ENCODE assay signal across 31 cellular contexts in the genomic region with DNA sequence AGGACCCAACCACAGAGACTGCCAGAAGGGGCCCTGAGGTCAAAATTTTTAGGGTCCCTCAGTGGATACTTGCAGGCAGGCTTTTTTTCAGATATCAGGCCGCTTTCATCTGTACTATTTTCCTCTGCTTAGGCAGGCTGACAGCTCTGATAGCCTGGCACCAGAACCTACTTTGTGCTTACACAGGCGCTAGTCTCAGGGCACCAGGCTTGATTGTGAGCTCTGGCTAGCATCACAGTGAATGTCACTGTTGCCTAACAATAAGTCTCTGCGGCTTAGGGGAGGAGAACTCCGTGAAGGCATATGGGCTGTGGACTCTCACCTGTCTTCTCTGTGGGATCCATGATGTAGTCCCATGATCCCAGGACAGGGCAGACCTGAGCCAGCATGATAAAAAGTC.
DNase-seq lines count a peak whose midpoint lies in the region; ATAC-seq and TF ChIP-seq lines count a peak whose summit lies in the region.
"Had no signal": no experiment of that assay in that cellular context is flagged by ENCODE, and none has a peak within 500 bp of the region (broad histone marks: within the 10 kb centered on the region; RNA-seq: fewer than 3 reads in every experiment).

No MANE protein-coding gene starts in this region.

- no peaks in the 10 kb centered on the region for H3K9me3 ChIP-seq in right cardiac atrium (ENCODE audit: control insufficient read depth, low read length)
- no peaks in the 10 kb centered on the region for H3K9me3 ChIP-seq in left ventricle myocardium inferior (replicated peaks)
- H3K9me3 ChIP-seq: A549; BE2C; BLaER1; BLaER1 treated with 17β-estradiol and CSF1 and Interleukin-3, amounts not matched to agents 10 nM and 100 nM; Caco-2 had no signal

- peak; percentile 54 for ATAC-seq in Right ventricle myocardium inferior
- ATAC-seq in right cardiac atrium, result no peak
- ATAC-seq in Right ventricle myocardium superior (ENCODE audit: poor library complexity), result peak; percentile 68
- ATAC-seq in left cardiac atrium, result no peak
- peak; percentile 40 for ATAC-seq in left ventricle myocardium superior
- ATAC-seq: A549; CD8-positive, alpha-beta T cell had no signal

- TF ChIP-seq CTCF in left ventricle myocardium inferior (IDR thresholded peaks at IDR 0.05; ENCODE audit: borderline replicate concordance), result no peak

- H3K4me3 ChIP-seq in right cardiac atrium (ENCODE audit: low read length) (no peak overlapping the region), left ventricle myocardium inferior (no peak overlapping the region)
- H3K4me3 ChIP-seq: A549; BLaER1; BLaER1 treated with 17β-estradiol and CSF1 and Interleukin-3, amounts not matched to agents 10 nM and 100 nM had no signal

- H3K27ac ChIP-seq in right cardiac atrium (ENCODE audit: low read length) (no peak overlapping the region), left ventricle myocardium inferior (replicated peaks) (no peak overlapping the region)
- H3K27ac ChIP-seq: 22Rv1; A549; BLaER1; BLaER1 treated with 17β-estradiol and CSF1 and Interleukin-3, amounts not matched to agents 10 nM and 100 nM; C4-2B had no signal

- intact Hi-C loops in Right ventricle myocardium inferior (cut with DNase I), result no loop called here
- intact Hi-C loops in right cardiac atrium (cut with DNase I), result no loop called here
- intact Hi-C loops in Right ventricle myocardium superior (cut with DNase I), result no loop called here
- intact Hi-C loops in left cardiac atrium (cut with DNase I), result no loop called here
- intact Hi-C loops in left ventricle myocardium superior (cut with micrococcal nuclease), result no loop called here
- intact Hi-C loops in left ventricle myocardium inferior (cut with micrococcal nuclease), result no loop called here

- H3K4me1 ChIP-seq in right cardiac atrium (ENCODE audit: control insufficient read depth, insufficient read depth, low read length) (no peaks in the 10 kb centered on the region), left ventricle myocardium inferior (no peaks in the 10 kb centered on the region)
- H3K4me1 ChIP-seq: A549; BE2C; BLaER1; BLaER1 treated with 17β-estradiol and CSF1 and Interleukin-3, amounts not matched to agents 10 nM and 100 nM; Caco-2 had no signal

- H3K36me3 ChIP-seq in left ventricle myocardium inferior, result no peaks in the 10 kb centered on the region
- H3K36me3 ChIP-seq: BE2C; BLaER1; BLaER1 treated with 17β-estradiol and CSF1 and Interleukin-3, amounts not matched to agents 10 nM and 100 nM had no signal

- 61% methylated on average over 4 of the region's 4 CpGs for WGBS in right cardiac atrium

- DNase-seq in Right ventricle myocardium inferior (ENCODE audit: missing footprints) (no peak), right cardiac atrium (no peak), Right ventricle myocardium superior (no peak), left cardiac atrium (no peak), left ventricle myocardium superior (no peak), left ventricle myocardium inferior (no peak)
- DNase-seq: 8988T; ACHN; AML-193; BE2C; C1 segment of cervical spinal cord; Caco-2; Calu3; CD4-positive, alpha-beta memory T cell; CD4-positive, alpha-beta T cell; CD4-positive, CD25-positive, alpha-beta regulatory T cell; CD8-positive, alpha-beta memory T cell; CD8-positive, alpha-beta T cell; COR-L47; DMS 273 treated with DMSO at 0.1 percent for 48 hours; DMS153; DMS53; DMS79; DMS79 treated with DMSO at 0.1 percent for 48 hours; DND-41; EL had no signal

- H3K27me3 ChIP-seq in right cardiac atrium (ENCODE audit: control insufficient read depth, insufficient read depth), result no peaks in the 10 kb centered on the region
- H3K27me3 ChIP-seq in left ventricle myocardium inferior (ENCODE audit: low read depth), result no peaks in the 10 kb centered on the region
- H3K27me3 ChIP-seq: BE2C; BLaER1; BLaER1 treated with 17β-estradiol and CSF1 and Interleukin-3, amounts not matched to agents 10 nM and 100 nM had no signal

Comparison
In these comparisons a context has a peak if more than half of its experiments do, and no peak if none do; other contexts are left out.
1. ATAC-seq: peak in Right ventricle myocardium inferior (single experiment), Right ventricle myocardium superior (single experiment) and left ventricle myocardium superior (single experiment); none in right cardiac atrium (0 of 2) and left cardiac atrium (0 of 2).